ENCODE assay signal across 18 cellular contexts in the genomic region with DNA sequence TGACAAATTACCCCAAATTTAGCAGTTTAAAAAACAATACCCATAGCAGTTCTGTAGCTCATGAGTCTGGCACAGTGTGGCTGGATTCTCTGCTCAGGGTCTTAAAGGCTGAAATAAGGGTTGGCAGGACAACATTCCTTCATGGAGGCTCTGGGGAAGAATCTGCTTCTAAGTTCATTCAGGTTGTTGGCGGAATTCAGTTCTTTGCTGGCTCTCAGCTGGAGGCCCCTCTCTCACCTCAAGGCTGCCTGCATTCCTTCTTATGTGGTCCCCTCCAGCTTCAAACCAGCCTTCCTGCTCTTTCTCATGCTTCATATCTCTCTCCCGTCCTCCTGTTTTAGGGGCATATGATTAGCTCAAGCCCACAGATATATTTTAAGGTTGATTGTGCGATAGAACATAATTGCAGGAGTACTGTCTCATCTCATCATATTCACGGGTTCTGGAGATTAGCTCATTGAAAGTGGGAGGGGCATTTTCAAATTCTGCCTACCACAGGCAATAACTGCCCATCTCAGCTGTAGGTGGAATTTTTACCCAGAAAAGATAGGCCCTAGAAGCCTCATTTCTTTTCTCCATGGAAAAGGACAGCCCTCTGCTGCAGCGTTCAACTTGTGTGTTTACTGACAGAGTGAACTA. TPM values are rescaled to one million over a fixed set of nuclear protein-coding genes. Genes with fewer than 3 reads are reported as not detected.
DNase-seq lines count a peak whose midpoint lies in the region; ATAC-seq and TF ChIP-seq lines count a peak whose summit lies in the region.
"Had no signal": no experiment of that assay in that cellular context is flagged by ENCODE, and none has a peak within 500 bp of the region (broad histone marks: within the 10 kb centered on the region; RNA-seq: fewer than 3 reads in every experiment).

No MANE protein-coding gene starts in this region.

- H3K4me1 ChIP-seq in left ventricle myocardium inferior (peaks cover 48% of the 10 kb centered on the region), adipocyte (ENCODE audit: control insufficient read depth, insufficient read depth, low read length) (peaks cover 43% of the 10 kb centered on the region)

- H3K9ac ChIP-seq in adipocyte (ENCODE audit: low read length): peak overlapping the region; percentile 2

- intact Hi-C loops in left ventricle myocardium inferior (cut with micrococcal nuclease) (loop anchor here (10.0 kb wide), 1 partner anchor 53 kb away; the partner anchor contains the start of gene SS18L2), left cardiac atrium (cut with DNase I) (loop anchor here in 1 of 2 donors (5.0 kb wide), 1 partner anchor 41 kb away; no protein-coding TSS in a partner anchor)

- H3K27ac ChIP-seq in left ventricle myocardium inferior (replicated peaks) (peak overlapping the region; percentile 15), temporal lobe (ENCODE audit: low read depth, low read length) (peak overlapping the region; percentile 48)
- H3K27ac ChIP-seq: esophagus squamous epithelium had no signal

- TF ChIP-seq CTCF in left ventricle myocardium inferior (IDR thresholded peaks at IDR 0.05; ENCODE audit: borderline replicate concordance): no peak

- H3K36me3 ChIP-seq in left ventricle myocardium inferior (peaks cover 60% of the 10 kb centered on the region), adipocyte (ENCODE audit: control insufficient read depth, insufficient read depth, low read length, severe bottlenecking) (peaks cover 73% of the 10 kb centered on the region)

- H3K9me3 ChIP-seq in left ventricle myocardium inferior (replicated peaks) (no peaks in the 10 kb centered on the region), adipocyte (ENCODE audit: control insufficient read depth, low read length) (no peaks in the 10 kb centered on the region)
- H3K9me3 ChIP-seq: esophagus squamous epithelium had no signal

- H3K4me3 ChIP-seq in left ventricle myocardium inferior: no peak overlapping the region
- no peak overlapping the region for H3K4me3 ChIP-seq in adipocyte (ENCODE audit: low read length)
- H3K4me3 ChIP-seq: esophagus squamous epithelium had no signal

- no peak for DNase-seq in left ventricle myocardium inferior
- no peak for DNase-seq in left cardiac atrium
- no peak for DNase-seq in adipocyte (ENCODE audit: low read depth)
- peak; percentile 27 for DNase-seq in iPS-NIHi11 (ENCODE audit: low spot score)
- no peak for DNase-seq in AG20443 (ENCODE audit: low spot score)
- no peak for DNase-seq in C1 segment of cervical spinal cord (lab: John Stamatoyannopoulos, UW)
- DNase-seq: activated CD4-positive, CD25-positive, alpha-beta regulatory T cell treated with anti-CD3 and anti-CD28 coated beads, Interleukin-2, amount 50 U/mL, for 72 hours; activated CD8-positive, alpha-beta memory T cell treated with anti-CD3 and anti-CD28 coated beads, Interleukin-2, amount 50 U/mL, for 48 hours; amniotic stem cell; dermis blood vessel endothelial cell; esophagus squamous epithelium; NCI-H2029 treated with DMSO at 0.1 percent for 48 hours; right cardiac atrium; stimulated activated CD8-positive, alpha-beta memory T cell treated with anti-CD3 and anti-CD28 coated beads, Interleukin-4, amount 100 ng/mL, for 48 hours; trophoblast cell had no signal

- H3K27me3 ChIP-seq in left ventricle myocardium inferior (ENCODE audit: low read depth): no peaks in the 10 kb centered on the region
- H3K27me3 ChIP-seq in adipocyte (replicated peaks; ENCODE audit: control insufficient read depth, insufficient read depth, low read length): no peaks in the 10 kb centered on the region
- H3K27me3 ChIP-seq: esophagus squamous epithelium had no signal

- ATAC-seq in left cardiac atrium (no peak), HG03432 (IDR thresholded peaks at IDR 0.05; ENCODE audit: unreplicated experiment) (no peak)
- ATAC-seq: right cardiac atrium had no signal

RNA-seq across cellular contexts. Expression of gene ZBTB47, which starts 5.6 kb away (rescaled TPM):
- total RNA-seq in left ventricle myocardium inferior (118 TPM), left cardiac atrium (100 to 1,000 TPM in 1 of 2 donors, 10 to 100 TPM in 1; 68.5 to 108 TPM), temporal lobe (14.0 TPM)

RNA-seq across cellular contexts. Expression of gene KLHL40, which starts 37.4 kb away (rescaled TPM):
- total RNA-seq in left ventricle myocardium inferior (0.22 TPM), left cardiac atrium (under 1 TPM in 1 of 2 donors, not detected in 1; 0.86 TPM), temporal lobe (not detected)
- total RNA-seq: esophagus squamous epithelium; T-helper 1 cell treated with Interleukin-12 subunit alpha and Interleukin-12 subunit beta and Interleukin-4 antibody, amounts not matched to agents 30 ng/mL and 1 ng/mL, for 36 hours had no signal

RNA-seq across cellular contexts. Expression of gene NKTR, which starts 47.5 kb away (rescaled TPM):
- total RNA-seq in left ventricle myocardium inferior (20.0 TPM), left cardiac atrium (10 to 100 TPM; 26.5 to 35.9 TPM), temporal lobe (93.7 TPM)

RNA-seq across cellular contexts. Expression of gene HHATL, which starts 54.7 kb away (rescaled TPM):
- total RNA-seq in left ventricle myocardium inferior: 552 TPM
- 100 to 1,000 TPM; 431 to 706 TPM for total RNA-seq in left cardiac atrium
- not detected for total RNA-seq in temporal lobe
- total RNA-seq: dermis blood vessel endothelial cell; esophagus squamous epithelium; T-helper 1 cell treated with Interleukin-12 subunit alpha and Interleukin-12 subunit beta and Interleukin-4 antibody, amounts not matched to agents 30 ng/mL and 1 ng/mL, for 36 hours had no signal

RNA-seq across cellular contexts. Expression of gene SS18L2, which starts 57.3 kb away (rescaled TPM):
- total RNA-seq in left ventricle myocardium inferior (12.2 TPM), left cardiac atrium (10 to 100 TPM; 13.4 to 14.1 TPM), temporal lobe (22.9 TPM)
